9 cellular contexts compared by ENCODE assay signal in genomic region chr19:42184401-42184861, GRCh38. TPM values are rescaled to one million over a fixed set of nuclear protein-coding genes. Genes with fewer than 3 reads are reported as not detected.
DNase-seq lines count a peak whose midpoint lies in the region; ATAC-seq and TF ChIP-seq lines count a peak whose summit lies in the region.
"Had no signal": no experiment of that assay in that cellular context is flagged by ENCODE, and none has a peak within 500 bp of the region (broad histone marks: within the 10 kb centered on the region; RNA-seq: fewer than 3 reads in every experiment).

No MANE protein-coding gene starts in this region.

- in situ Hi-C loops in SK-MEL-5 (cut with HindIII; ENCODE audit: low pct_unique_long_range_greater_than_20kb, low sequenced_read_pairs) = no loop called here

- no peak overlapping the region for H3K4me3 Mint-ChIP-seq in activated naive CD4-positive, alpha-beta T cell treated with anti-CD3 and anti-CD28 coated beads, Interleukin-2, amount 10 ng/mL, durations not matched to agents 7 days and 5 days

- intact Hi-C loops in posterior cingulate gyrus (cut with DNase I) = loop anchor here (1.0 kb wide), 1 partner anchor 51 kb away; no protein-coding TSS in a partner anchor

- H3K36me3 ChIP-seq in DND-41 (ENCODE audit: insufficient read depth, low read length) = no peaks in the 10 kb centered on the region

- H3K79me2 ChIP-seq in DND-41 (ENCODE audit: insufficient read depth, low read length) = no peaks in the 10 kb centered on the region

- no peaks in the 10 kb centered on the region for H4K20me1 ChIP-seq in DND-41 (ENCODE audit: insufficient read depth, low read length)

- peak overlapping the region; percentile 7; the same call in 1 of the 2 replicates for H3K4me2 ChIP-seq in DND-41 (ENCODE audit: insufficient read depth, low read length)

- TF ChIP-seq CTCF in DND-41 (IDR thresholded peaks at IDR 0.05; ENCODE audit: borderline replicate concordance, extremely low read depth, low read length, poor library complexity, severe bottlenecking) = peak; percentile 94

- H3K9me3 ChIP-seq in DND-41 (ENCODE audit: insufficient read depth, low read length, severe bottlenecking) = no peaks in the 10 kb centered on the region

- H3K4me1 Mint-ChIP-seq in activated naive CD4-positive, alpha-beta T cell treated with anti-CD3 and anti-CD28 coated beads, Interleukin-2, amount 10 ng/mL, durations not matched to agents 7 days and 5 days = peaks cover 52% of the 10 kb centered on the region

- peaks cover 25% of the 10 kb centered on the region for H3K27me3 Mint-ChIP-seq in activated naive CD4-positive, alpha-beta T cell treated with anti-CD3 and anti-CD28 coated beads, Interleukin-2, amount 10 ng/mL, durations not matched to agents 7 days and 5 days

- H3K27ac ChIP-seq in DND-41 (ENCODE audit: low read length) = peak overlapping the region; percentile 62
- H3K27ac ChIP-seq: epithelial cell of prostate had no signal

- H3K9ac ChIP-seq in DND-41 (ENCODE audit: low read depth, low read length) = peak overlapping the region; percentile 1; the same call in 1 of the 2 replicates

- ATAC-seq in DND-41 (ENCODE audit: insufficient read depth, low read depth) (peak; percentile 50; the same call in 2 of the 3 replicates), GM21423 (IDR thresholded peaks at IDR 0.05; ENCODE audit: unreplicated experiment) (no peak)

- CTCF ChIA-PET in activated naive CD4-positive, alpha-beta T cell treated with anti-CD3 and anti-CD28 coated beads, Interleukin-2, amount 10 ng/mL, durations not matched to agents 7 days and 5 days (lab: Charles Lee) = interaction anchor here (0.6 to 5.4 kb wide), 20 partner anchors 9 to 130 kb away, joined by 3 to 34 read pairs (median 6); partner anchors contain the start of genes GSK3A, POU2F2 and ZNF526

- peak overlapping the region; percentile 60 for H3K27ac Mint-ChIP-seq in activated naive CD4-positive, alpha-beta T cell treated with anti-CD3 and anti-CD28 coated beads, Interleukin-2, amount 10 ng/mL, durations not matched to agents 7 days and 5 days

- H3K27me3 ChIP-seq in DND-41 (ENCODE audit: insufficient read depth, low read length, poor library complexity) = peaks cover 4% of the 10 kb centered on the region

- no peak overlapping the region for H3K4me3 ChIP-seq in DND-41 (ENCODE audit: low read depth in 1 of 2, low read length in 2 of 2)

- peak overlapping the region; percentile 66 for H2AFZ ChIP-seq in DND-41 (ENCODE audit: low read depth, low read length)

- no peaks in the 10 kb centered on the region for H3K36me3 Mint-ChIP-seq in activated naive CD4-positive, alpha-beta T cell treated with anti-CD3 and anti-CD28 coated beads, Interleukin-2, amount 10 ng/mL, durations not matched to agents 7 days and 5 days

- DNase-seq in DND-41 (peak; percentile 72), M059J (ENCODE audit: low read depth) (peak; percentile 77), SK-MEL-5 (ENCODE audit: low read depth, low spot score) (peak; percentile 86), glomerular visceral epithelial cell (ENCODE audit: extremely low spot score) (peak; percentile 76), posterior cingulate gyrus (peak; percentile 67 to 97 (median 86)), ureter (ENCODE audit: low spot score) (peak; percentile 71)
- peak; percentile 78 for DNase-seq in activated naive CD4-positive, alpha-beta T cell treated with anti-CD3 and anti-CD28 coated beads, Interleukin-2, amount 10 ng/mL, durations not matched to agents 7 days and 5 days

- H3K4me1 ChIP-seq in DND-41 (ENCODE audit: insufficient read depth, low read length) = peaks cover 19% of the 10 kb centered on the region

- no peaks in the 10 kb centered on the region for H3K9me3 Mint-ChIP-seq in activated naive CD4-positive, alpha-beta T cell treated with anti-CD3 and anti-CD28 coated beads, Interleukin-2, amount 10 ng/mL, durations not matched to agents 7 days and 5 days

RNA-seq across cellular contexts. Expression of gene DEDD2, which starts 33.0 kb away (rescaled TPM):
- 27.5 and 43.8 TPM in 2 replicates for total RNA-seq in M059J (2014; rRNA removed; shearing (Covaris generic))
- 19.5 and 23.9 TPM in 2 replicates for total RNA-seq in SK-MEL-5 (2014; rRNA removed; shearing (Covaris generic))
- 20.8 and 22.6 TPM in 2 replicates for polyA plus RNA-seq in SK-MEL-5 (2015; cell fraction: cytosol; rRNA removed)
- 16.3 and 22.0 TPM in 2 replicates for polyA plus RNA-seq in SK-MEL-5 (2015; cell fraction: nucleus; rRNA removed)
- total RNA-seq in ureter = 24.7 TPM

RNA-seq across cellular contexts. Expression of gene ZNF526, which starts 35.7 kb away (rescaled TPM):
- total RNA-seq in M059J (2014; rRNA removed; shearing (Covaris generic)) = 6.4 and 12.1 TPM in 2 replicates
- total RNA-seq in SK-MEL-5 (2014; rRNA removed; shearing (Covaris generic)) = 6.8 and 8.9 TPM in 2 replicates
- 7.1 TPM in 2 replicates for polyA plus RNA-seq in SK-MEL-5 (2015; cell fraction: cytosol; rRNA removed)
- 5.5 and 8.1 TPM in 2 replicates for polyA plus RNA-seq in SK-MEL-5 (2015; cell fraction: nucleus; rRNA removed)
- 13.2 TPM for total RNA-seq in ureter

RNA-seq across cellular contexts. Expression of gene POU2F2, which starts 52.2 kb away (rescaled TPM):
- 0.17 and 0.30 TPM in 2 replicates for total RNA-seq in M059J (2014; rRNA removed; shearing (Covaris generic))
- not detected in 2 replicates for total RNA-seq in SK-MEL-5 (2014; rRNA removed; shearing (Covaris generic))
- polyA plus RNA-seq in SK-MEL-5 (2015; cell fraction: cytosol; rRNA removed) = 0.05 TPM in 1 of 2 replicates, not detected in the other
- 0.18 and 0.74 TPM in 2 replicates for polyA plus RNA-seq in SK-MEL-5 (2015; cell fraction: nucleus; rRNA removed)
- 5.3 TPM for total RNA-seq in ureter

RNA-seq across cellular contexts. Expression of gene GSK3A, which starts 58.0 kb away (rescaled TPM):
- 32.7 and 34.8 TPM in 2 replicates for total RNA-seq in M059J (2014; rRNA removed; shearing (Covaris generic))
- 18.7 and 19.0 TPM in 2 replicates for total RNA-seq in SK-MEL-5 (2014; rRNA removed; shearing (Covaris generic))
- polyA plus RNA-seq in SK-MEL-5 (2015; cell fraction: cytosol; rRNA removed) = 78.8 and 95.5 TPM in 2 replicates
- 30.7 and 59.6 TPM in 2 replicates for polyA plus RNA-seq in SK-MEL-5 (2015; cell fraction: nucleus; rRNA removed)
- total RNA-seq in ureter = 36.4 TPM
